Comparison of ENCODE assay signal across 1 cellular context in the genomic region with DNA sequence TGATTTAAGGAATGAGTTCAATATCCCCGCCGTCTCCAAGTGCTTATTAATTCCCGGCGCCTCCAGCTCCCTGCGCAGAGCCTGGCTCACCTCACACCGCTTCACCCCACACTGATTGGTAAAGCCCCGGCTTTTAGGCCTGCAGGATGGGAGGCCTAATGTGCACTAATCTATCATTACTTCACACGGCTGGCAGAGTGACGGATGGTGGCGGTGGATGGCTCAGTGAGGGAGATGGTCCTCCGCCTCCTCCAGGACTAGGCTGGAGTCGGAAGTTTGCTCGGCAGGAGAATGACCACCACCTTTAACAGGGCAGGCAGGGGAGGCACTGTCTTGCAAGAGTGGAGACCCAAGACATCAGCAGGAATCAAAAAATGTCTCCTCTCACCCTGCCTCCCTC.
TF ChIP-seq lines count a peak whose summit lies in the region.

No MANE protein-coding gene starts in this region.

TF ChIP-seq in GM23338, 12 proteins besides CTCF, POLR2A, EP300 and RAD21:
- TF ChIP-seq ZNF462 (CRISPR knock-in tag; IDR thresholded peaks at IDR 0.05) (no peak), JUNB (IDR thresholded peaks at IDR 0.05; ENCODE audit: unreplicated experiment) (no peak), STAT1 (IDR thresholded peaks at IDR 0.05; ENCODE audit: unreplicated experiment) (no peak), EZH2 (IDR thresholded peaks at IDR 0.05; ENCODE audit: low read depth, unreplicated experiment) (no peak), ZNF331 (CRISPR knock-in tag; IDR thresholded peaks at IDR 0.05; ENCODE audit: low read depth) (no peak), POLR2AphosphoS5 (IDR thresholded peaks at IDR 0.05; ENCODE audit: low read depth) (no peak), ETS1 (IDR thresholded peaks at IDR 0.05) (no peak), EZH2phosphoT487 (IDR thresholded peaks at IDR 0.05; ENCODE audit: unreplicated experiment) (no peak), ZNF114 (CRISPR knock-in tag; IDR thresholded peaks at IDR 0.05) (no peak), NANOG (IDR thresholded peaks at IDR 0.05; ENCODE audit: borderline replicate concordance) (no peak), CREB1 (CRISPR knock-in tag; IDR thresholded peaks at IDR 0.05; ENCODE audit: low read depth) (no peak), REST (IDR thresholded peaks at IDR 0.05; ENCODE audit: unreplicated experiment) (no peak)
TF ChIP-seq in GM23338: peak in this region for 0.
